In genomic region chr4:18669390-18669789, GRCh38 we compare ENCODE assay signal across 27 cellular contexts.
"Had no signal": no experiment of that assay in that cellular context is flagged by ENCODE, and none has a peak within 500 bp of the region (broad histone marks: within the 10 kb centered on the region; RNA-seq: fewer than 3 reads in every experiment).

No MANE protein-coding gene starts in this region.

- ATAC-seq: activated CD4-positive, alpha-beta T cell treated with anti-CD3 and anti-CD28 coated beads for 36 hours; activated CD4-positive, CD25-positive, alpha-beta regulatory T cell treated with anti-CD3 and anti-CD28 coated beads, Interleukin-2, amount 50 U/mL, for 24 hours; activated CD8-positive, alpha-beta memory T cell treated with anti-CD3 and anti-CD28 coated beads, Interleukin-2, amount 10 ng/mL, durations not matched to agents 7 days and 5 days; activated CD8-positive, alpha-beta T cell treated with anti-CD3 and anti-CD28 coated beads, Interleukin-2, amount 10 ng/mL, durations not matched to agents 7 days and 5 days; activated naive CD8-positive, alpha-beta T cell treated with anti-CD3 and anti-CD28 coated beads, Interleukin-2, amount 50 U/mL, for 24 hours; WTC11 had no signal

- DNase-seq: activated CD4-positive, alpha-beta memory T cell treated with anti-CD3 and anti-CD28 coated beads, Interleukin-2, amount 10 ng/mL, durations not matched to agents 7 days and 5 days; activated CD4-positive, alpha-beta T cell treated with anti-CD3 and anti-CD28 coated beads for 1 hour; activated CD4-positive, alpha-beta T cell treated with anti-CD3 and anti-CD28 coated beads for 36 hours; activated CD4-positive, alpha-beta T cell treated with anti-CD3 and anti-CD28 coated beads for 48 hours; activated CD4-positive, alpha-beta T cell treated with anti-CD3 and anti-CD28 coated beads, Interleukin-2, amount 10 ng/mL, durations not matched to agents 7 days and 5 days; activated CD4-positive, alpha-beta T cell treated with anti-CD3 and anti-CD28 coated beads, Interleukin-2, amount 50 U/mL, for 48 hours; activated CD4-positive, CD25-positive, alpha-beta regulatory T cell; activated CD8-positive, alpha-beta memory T cell treated with anti-CD3 and anti-CD28 coated beads for 24 hours; activated CD8-positive, alpha-beta memory T cell treated with anti-CD3 and anti-CD28 coated beads, Interleukin-2, amount 10 ng/mL, durations not matched to agents 7 days and 5 days; activated CD8-positive, alpha-beta memory T cell treated with anti-CD3 and anti-CD28 coated beads, Interleukin-2, amount 50 U/mL, for 48 hours; activated CD8-positive, alpha-beta T cell treated with anti-CD3 and anti-CD28 coated beads, Interleukin-2, amount 10 ng/mL, durations not matched to agents 7 days and 5 days; activated effector memory CD4-positive, alpha-beta T cell treated with Interleukin-2 at 50 U/mL for 16 hours; activated gamma-delta T cell; activated naive CD4-positive, alpha-beta T cell treated with anti-CD3 and anti-CD28 coated beads, Interleukin-2, amount 10 ng/mL, durations not matched to agents 7 days and 5 days; activated naive CD4-positive, alpha-beta T cell treated with Interleukin-2 at 50 U/mL for 16 hours; activated naive CD8-positive, alpha-beta T cell treated with anti-CD3 and anti-CD28 coated beads, Interleukin-2, amount 10 ng/mL, durations not matched to agents 7 days and 5 days; activated naive CD8-positive, alpha-beta T cell treated with anti-CD3 and anti-CD28 coated beads, Interleukin-2, amount 50 U/mL, for 24 hours; activated T-cell treated with anti-CD3 and anti-CD28 coated beads, Interleukin-2, amount 50 U/mL, for 24 hours; activated T-cell treated with anti-CD3 and anti-CD28 coated beads, Interleukin-2, amount 50 U/mL, for 48 hours; amygdala; anterior cingulate cortex; cerebellar nuclear complex; T-helper 2 cell; T-helper 9 cell; WERI-Rb-1 had no signal
